1 cellular context compared by ENCODE assay signal in the genomic region with DNA sequence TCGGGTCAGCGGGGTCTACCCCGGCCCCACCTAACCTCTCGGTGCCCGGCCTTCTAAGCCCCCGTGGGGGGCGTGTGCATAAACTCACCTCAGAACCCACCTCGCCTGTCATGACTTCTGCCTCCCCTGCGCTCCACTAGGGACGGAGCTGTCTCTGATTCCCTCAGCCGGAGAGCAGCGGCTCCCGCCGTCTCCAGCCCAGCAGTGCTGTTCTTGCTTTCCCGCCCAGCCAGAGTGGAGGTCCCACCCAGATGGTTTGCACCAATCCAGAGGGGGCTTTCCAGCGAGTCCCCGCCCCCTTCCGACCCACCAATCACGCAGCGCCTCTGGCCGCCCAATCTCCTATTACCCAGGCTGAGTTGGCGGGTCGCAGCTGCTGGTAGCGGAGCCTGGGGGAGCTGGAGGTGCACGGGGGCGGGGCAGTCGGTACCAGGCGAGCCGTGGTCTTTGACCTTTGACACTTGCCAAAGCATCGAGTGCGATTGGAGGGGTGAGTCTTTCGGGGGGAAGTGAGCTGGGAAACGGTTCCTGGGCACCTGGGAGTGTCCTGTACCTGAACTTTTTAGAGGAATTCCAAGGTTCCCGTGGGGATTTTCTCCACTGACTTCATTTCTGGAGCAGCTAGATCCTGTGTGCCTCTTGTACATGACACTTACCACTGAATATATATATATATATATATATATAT.
TF ChIP-seq lines count a peak whose summit lies in the region.

A gene (minus strand): TSS at position 220 of the 688 bp plus-strand sequence. CDS start 108 bp downstream, at position 112.

TF ChIP-seq in HepG2, 621 proteins besides CTCF, POLR2A, EP300 and RAD21 (continued from another document and continues in another):
- TF ChIP-seq, protein P1, sequence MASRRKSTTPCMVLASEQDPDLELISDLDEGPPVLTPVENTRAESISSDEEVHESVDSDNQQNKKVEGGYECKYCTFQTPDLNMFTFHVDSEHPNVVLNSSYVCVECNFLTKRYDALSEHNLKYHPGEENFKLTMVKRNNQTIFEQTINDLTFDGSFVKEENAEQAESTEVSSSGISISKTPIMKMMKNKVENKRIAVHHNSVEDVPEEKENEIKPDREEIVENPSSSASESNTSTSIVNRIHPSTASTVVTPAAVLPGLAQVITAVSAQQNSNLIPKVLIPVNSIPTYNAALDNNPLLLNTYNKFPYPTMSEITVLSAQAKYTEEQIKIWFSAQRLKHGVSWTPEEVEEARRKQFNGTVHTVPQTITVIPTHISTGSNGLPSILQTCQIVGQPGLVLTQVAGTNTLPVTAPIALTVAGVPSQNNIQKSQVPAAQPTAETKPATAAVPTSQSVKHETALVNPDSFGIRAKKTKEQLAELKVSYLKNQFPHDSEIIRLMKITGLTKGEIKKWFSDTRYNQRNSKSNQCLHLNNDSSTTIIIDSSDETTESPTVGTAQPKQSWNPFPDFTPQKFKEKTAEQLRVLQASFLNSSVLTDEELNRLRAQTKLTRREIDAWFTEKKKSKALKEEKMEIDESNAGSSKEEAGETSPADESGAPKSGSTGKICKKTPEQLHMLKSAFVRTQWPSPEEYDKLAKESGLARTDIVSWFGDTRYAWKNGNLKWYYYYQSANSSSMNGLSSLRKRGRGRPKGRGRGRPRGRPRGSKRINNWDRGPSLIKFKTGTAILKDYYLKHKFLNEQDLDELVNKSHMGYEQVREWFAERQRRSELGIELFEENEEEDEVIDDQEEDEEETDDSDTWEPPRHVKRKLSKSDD (CRISPR knock-in tag; IDR thresholded peaks at IDR 0.05; ENCODE audit: low read depth) = no peak
- TF ChIP-seq SIX4 (CRISPR knock-in tag; IDR thresholded peaks at IDR 0.05) = peak; percentile 74
- no peak for TF ChIP-seq SETDB1 (CRISPR knock-in tag; IDR thresholded peaks at IDR 0.05; ENCODE audit: borderline replicate concordance)
- no peak for TF ChIP-seq NFE2 (CRISPR knock-in tag; IDR thresholded peaks at IDR 0.05)
- TF ChIP-seq TP53 (CRISPR knock-in tag; conservative IDR thresholded peaks at IDR 0.05) = no peak
- TF ChIP-seq, protein P2, sequence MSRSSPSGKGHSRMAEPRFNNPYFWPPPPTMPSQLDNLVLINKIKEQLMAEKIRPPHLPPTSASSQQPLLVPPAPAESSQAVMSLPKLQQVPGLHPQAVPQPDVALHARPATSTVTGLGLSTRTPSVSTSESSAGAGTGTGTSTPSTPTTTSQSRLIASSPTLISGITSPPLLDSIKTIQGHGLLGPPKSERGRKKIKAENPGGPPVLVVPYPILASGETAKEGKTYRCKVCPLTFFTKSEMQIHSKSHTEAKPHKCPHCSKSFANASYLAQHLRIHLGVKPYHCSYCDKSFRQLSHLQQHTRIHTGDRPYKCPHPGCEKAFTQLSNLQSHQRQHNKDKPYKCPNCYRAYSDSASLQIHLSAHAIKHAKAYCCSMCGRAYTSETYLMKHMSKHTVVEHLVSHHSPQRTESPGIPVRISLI (CRISPR knock-in tag; IDR thresholded peaks at IDR 0.05; ENCODE audit: borderline replicate concordance) = no peak
- no peak for TF ChIP-seq ZNF10 (CRISPR knock-in tag; IDR thresholded peaks at IDR 0.05; ENCODE audit: borderline replicate concordance, low read depth)
- TF ChIP-seq, protein P3, sequence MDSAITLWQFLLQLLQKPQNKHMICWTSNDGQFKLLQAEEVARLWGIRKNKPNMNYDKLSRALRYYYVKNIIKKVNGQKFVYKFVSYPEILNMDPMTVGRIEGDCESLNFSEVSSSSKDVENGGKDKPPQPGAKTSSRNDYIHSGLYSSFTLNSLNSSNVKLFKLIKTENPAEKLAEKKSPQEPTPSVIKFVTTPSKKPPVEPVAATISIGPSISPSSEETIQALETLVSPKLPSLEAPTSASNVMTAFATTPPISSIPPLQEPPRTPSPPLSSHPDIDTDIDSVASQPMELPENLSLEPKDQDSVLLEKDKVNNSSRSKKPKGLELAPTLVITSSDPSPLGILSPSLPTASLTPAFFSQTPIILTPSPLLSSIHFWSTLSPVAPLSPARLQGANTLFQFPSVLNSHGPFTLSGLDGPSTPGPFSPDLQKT (CRISPR knock-in tag; IDR thresholded peaks at IDR 0.05; ENCODE audit: borderline replicate concordance) = no peak
- TF ChIP-seq FOXK1 (CRISPR knock-in tag; IDR thresholded peaks at IDR 0.05; ENCODE audit: borderline replicate concordance, low read depth) = no peak; the same call in 1 of the 2 replicates
- no peak for TF ChIP-seq MTA1 (CRISPR knock-in tag; IDR thresholded peaks at IDR 0.05; ENCODE audit: borderline replicate concordance)
- TF ChIP-seq ZNF652 (CRISPR knock-in tag; IDR thresholded peaks at IDR 0.05; ENCODE audit: borderline replicate concordance, low read depth) = no peak
- peak; percentile 84 for TF ChIP-seq NR2F6 (IDR thresholded peaks at IDR 0.05)
- TF ChIP-seq NR2F6 (CRISPR knock-in tag; IDR thresholded peaks at IDR 0.05) = peak; percentile 84
- TF ChIP-seq KMT2A (CRISPR knock-in tag; IDR thresholded peaks at IDR 0.05) = no peak; the same call in 1 of the 2 replicates
- TF ChIP-seq ZNF891 (CRISPR knock-in tag; IDR thresholded peaks at IDR 0.05) = peak; percentile 19; the same call in 1 of the 2 replicates
- TF ChIP-seq MAF1 (CRISPR knock-in tag; IDR thresholded peaks at IDR 0.05; ENCODE audit: borderline replicate concordance) = no peak
- no peak for TF ChIP-seq SRSF4 (IDR thresholded peaks at IDR 0.05; ENCODE audit: low read depth, low read length, poor library complexity, severe bottlenecking)
- TF ChIP-seq, protein P4, sequence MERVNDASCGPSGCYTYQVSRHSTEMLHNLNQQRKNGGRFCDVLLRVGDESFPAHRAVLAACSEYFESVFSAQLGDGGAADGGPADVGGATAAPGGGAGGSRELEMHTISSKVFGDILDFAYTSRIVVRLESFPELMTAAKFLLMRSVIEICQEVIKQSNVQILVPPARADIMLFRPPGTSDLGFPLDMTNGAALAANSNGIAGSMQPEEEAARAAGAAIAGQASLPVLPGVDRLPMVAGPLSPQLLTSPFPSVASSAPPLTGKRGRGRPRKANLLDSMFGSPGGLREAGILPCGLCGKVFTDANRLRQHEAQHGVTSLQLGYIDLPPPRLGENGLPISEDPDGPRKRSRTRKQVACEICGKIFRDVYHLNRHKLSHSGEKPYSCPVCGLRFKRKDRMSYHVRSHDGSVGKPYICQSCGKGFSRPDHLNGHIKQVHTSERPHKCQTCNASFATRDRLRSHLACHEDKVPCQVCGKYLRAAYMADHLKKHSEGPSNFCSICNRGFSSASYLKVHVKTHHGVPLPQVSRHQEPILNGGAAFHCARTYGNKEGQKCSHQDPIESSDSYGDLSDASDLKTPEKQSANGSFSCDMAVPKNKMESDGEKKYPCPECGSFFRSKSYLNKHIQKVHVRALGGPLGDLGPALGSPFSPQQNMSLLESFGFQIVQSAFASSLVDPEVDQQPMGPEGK (CRISPR knock-in tag; IDR thresholded peaks at IDR 0.05) = peak; percentile 86
- TF ChIP-seq, protein P5, sequence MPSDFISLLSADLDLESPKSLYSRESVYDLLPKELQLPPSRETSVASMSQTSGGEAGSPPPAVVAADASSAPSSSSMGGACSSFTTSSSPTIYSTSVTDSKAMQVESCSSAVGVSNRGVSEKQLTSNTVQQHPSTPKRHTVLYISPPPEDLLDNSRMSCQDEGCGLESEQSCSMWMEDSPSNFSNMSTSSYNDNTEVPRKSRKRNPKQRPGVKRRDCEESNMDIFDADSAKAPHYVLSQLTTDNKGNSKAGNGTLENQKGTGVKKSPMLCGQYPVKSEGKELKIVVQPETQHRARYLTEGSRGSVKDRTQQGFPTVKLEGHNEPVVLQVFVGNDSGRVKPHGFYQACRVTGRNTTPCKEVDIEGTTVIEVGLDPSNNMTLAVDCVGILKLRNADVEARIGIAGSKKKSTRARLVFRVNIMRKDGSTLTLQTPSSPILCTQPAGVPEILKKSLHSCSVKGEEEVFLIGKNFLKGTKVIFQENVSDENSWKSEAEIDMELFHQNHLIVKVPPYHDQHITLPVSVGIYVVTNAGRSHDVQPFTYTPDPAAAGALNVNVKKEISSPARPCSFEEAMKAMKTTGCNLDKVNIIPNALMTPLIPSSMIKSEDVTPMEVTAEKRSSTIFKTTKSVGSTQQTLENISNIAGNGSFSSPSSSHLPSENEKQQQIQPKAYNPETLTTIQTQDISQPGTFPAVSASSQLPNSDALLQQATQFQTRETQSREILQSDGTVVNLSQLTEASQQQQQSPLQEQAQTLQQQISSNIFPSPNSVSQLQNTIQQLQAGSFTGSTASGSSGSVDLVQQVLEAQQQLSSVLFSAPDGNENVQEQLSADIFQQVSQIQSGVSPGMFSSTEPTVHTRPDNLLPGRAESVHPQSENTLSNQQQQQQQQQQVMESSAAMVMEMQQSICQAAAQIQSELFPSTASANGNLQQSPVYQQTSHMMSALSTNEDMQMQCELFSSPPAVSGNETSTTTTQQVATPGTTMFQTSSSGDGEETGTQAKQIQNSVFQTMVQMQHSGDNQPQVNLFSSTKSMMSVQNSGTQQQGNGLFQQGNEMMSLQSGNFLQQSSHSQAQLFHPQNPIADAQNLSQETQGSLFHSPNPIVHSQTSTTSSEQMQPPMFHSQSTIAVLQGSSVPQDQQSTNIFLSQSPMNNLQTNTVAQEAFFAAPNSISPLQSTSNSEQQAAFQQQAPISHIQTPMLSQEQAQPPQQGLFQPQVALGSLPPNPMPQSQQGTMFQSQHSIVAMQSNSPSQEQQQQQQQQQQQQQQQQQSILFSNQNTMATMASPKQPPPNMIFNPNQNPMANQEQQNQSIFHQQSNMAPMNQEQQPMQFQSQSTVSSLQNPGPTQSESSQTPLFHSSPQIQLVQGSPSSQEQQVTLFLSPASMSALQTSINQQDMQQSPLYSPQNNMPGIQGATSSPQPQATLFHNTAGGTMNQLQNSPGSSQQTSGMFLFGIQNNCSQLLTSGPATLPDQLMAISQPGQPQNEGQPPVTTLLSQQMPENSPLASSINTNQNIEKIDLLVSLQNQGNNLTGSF (CRISPR knock-in tag; IDR thresholded peaks at IDR 0.05) = no peak
- TF ChIP-seq DNMT3B (CRISPR knock-in tag; conservative IDR thresholded peaks at IDR 0.05) = no peak; the same call in 1 of the 2 replicates
- TF ChIP-seq, protein P6, sequence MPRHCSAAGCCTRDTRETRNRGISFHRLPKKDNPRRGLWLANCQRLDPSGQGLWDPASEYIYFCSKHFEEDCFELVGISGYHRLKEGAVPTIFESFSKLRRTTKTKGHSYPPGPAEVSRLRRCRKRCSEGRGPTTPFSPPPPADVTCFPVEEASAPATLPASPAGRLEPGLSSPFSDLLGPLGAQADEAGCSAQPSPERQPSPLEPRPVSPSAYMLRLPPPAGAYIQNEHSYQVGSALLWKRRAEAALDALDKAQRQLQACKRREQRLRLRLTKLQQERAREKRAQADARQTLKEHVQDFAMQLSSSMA (CRISPR knock-in tag; IDR thresholded peaks at IDR 0.05) = no peak
- TF ChIP-seq MTF2 (CRISPR knock-in tag; IDR thresholded peaks at IDR 0.05; ENCODE audit: borderline replicate concordance) = no peak
- no peak for TF ChIP-seq ZNF251 (CRISPR knock-in tag; IDR thresholded peaks at IDR 0.05)
- no peak for TF ChIP-seq PITX1 (CRISPR knock-in tag; IDR thresholded peaks at IDR 0.05)
- no peak for TF ChIP-seq TEAD2 (CRISPR knock-in tag; IDR thresholded peaks at IDR 0.05)
- TF ChIP-seq, protein P7, sequence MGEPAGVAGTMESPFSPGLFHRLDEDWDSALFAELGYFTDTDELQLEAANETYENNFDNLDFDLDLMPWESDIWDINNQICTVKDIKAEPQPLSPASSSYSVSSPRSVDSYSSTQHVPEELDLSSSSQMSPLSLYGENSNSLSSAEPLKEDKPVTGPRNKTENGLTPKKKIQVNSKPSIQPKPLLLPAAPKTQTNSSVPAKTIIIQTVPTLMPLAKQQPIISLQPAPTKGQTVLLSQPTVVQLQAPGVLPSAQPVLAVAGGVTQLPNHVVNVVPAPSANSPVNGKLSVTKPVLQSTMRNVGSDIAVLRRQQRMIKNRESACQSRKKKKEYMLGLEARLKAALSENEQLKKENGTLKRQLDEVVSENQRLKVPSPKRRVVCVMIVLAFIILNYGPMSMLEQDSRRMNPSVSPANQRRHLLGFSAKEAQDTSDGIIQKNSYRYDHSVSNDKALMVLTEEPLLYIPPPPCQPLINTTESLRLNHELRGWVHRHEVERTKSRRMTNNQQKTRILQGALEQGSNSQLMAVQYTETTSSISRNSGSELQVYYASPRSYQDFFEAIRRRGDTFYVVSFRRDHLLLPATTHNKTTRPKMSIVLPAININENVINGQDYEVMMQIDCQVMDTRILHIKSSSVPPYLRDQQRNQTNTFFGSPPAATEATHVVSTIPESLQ (CRISPR knock-in tag; conservative IDR thresholded peaks at IDR 0.05) = 0 out of 2 replicates have a peak, but pooled peaks have one; percentile 47
- TF ChIP-seq ZNF235 (CRISPR knock-in tag; IDR thresholded peaks at IDR 0.05; ENCODE audit: borderline replicate concordance) = no peak
- no peak for TF ChIP-seq NBN (conservative IDR thresholded peaks at IDR 0.05)
- no peak for TF ChIP-seq ZNF788 (CRISPR knock-in tag; IDR thresholded peaks at IDR 0.05; ENCODE audit: borderline replicate concordance)
- TF ChIP-seq IRF2 (CRISPR knock-in tag; IDR thresholded peaks at IDR 0.05) = peak; percentile 26; the same call in 1 of the 2 replicates
- TF ChIP-seq, protein P8, sequence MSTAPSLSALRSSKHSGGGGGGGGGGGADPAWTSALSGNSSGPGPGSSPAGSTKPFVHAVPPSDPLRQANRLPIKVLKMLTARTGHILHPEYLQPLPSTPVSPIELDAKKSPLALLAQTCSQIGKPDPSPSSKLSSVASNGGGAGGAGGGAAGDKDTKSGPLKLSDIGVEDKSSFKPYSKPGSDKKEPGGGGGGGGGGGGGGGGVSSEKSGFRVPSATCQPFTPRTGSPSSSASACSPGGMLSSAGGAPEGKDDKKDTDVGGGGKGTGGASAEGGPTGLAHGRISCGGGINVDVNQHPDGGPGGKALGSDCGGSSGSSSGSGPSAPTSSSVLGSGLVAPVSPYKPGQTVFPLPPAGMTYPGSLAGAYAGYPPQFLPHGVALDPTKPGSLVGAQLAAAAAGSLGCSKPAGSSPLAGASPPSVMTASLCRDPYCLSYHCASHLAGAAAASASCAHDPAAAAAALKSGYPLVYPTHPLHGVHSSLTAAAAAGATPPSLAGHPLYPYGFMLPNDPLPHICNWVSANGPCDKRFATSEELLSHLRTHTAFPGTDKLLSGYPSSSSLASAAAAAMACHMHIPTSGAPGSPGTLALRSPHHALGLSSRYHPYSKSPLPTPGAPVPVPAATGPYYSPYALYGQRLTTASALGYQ (CRISPR knock-in tag; IDR thresholded peaks at IDR 0.05) = no peak
- peak; percentile 51; the same call in 1 of the 2 replicates for TF ChIP-seq ZNF709 (CRISPR knock-in tag; IDR thresholded peaks at IDR 0.05)
- TF ChIP-seq CHD4 (IDR thresholded peaks at IDR 0.05; ENCODE audit: borderline replicate concordance, low read length) = no peak
- no peak for TF ChIP-seq NFKBIZ (CRISPR knock-in tag; IDR thresholded peaks at IDR 0.05)
- no peak for TF ChIP-seq ZBTB21 (CRISPR knock-in tag; IDR thresholded peaks at IDR 0.05)
- no peak; the same call in 1 of the 2 replicates for TF ChIP-seq ZNF263 (CRISPR knock-in tag; IDR thresholded peaks at IDR 0.05)
- no peak for TF ChIP-seq NR3C1 (CRISPR knock-in tag; IDR thresholded peaks at IDR 0.05)
- TF ChIP-seq KDM4B (CRISPR knock-in tag; IDR thresholded peaks at IDR 0.05) = no peak
- TF ChIP-seq SMAD9 (CRISPR knock-in tag; IDR thresholded peaks at IDR 0.05) = no peak
- TF ChIP-seq SOX5 (CRISPR knock-in tag; IDR thresholded peaks at IDR 0.05; ENCODE audit: borderline replicate concordance) = no peak
- no peak for TF ChIP-seq ZNF567 (CRISPR knock-in tag; IDR thresholded peaks at IDR 0.05; ENCODE audit: borderline replicate concordance)
